Comparison of ENCODE assay signal across 10 cellular contexts in genomic region chrX:150680974-150681373, GRCh38.
DNase-seq lines count a peak whose midpoint lies in the region; ATAC-seq and TF ChIP-seq lines count a peak whose summit lies in the region.
"Had no signal": no experiment of that assay in that cellular context is flagged by ENCODE, and none has a peak within 500 bp of the region (broad histone marks: within the 10 kb centered on the region; RNA-seq: fewer than 3 reads in every experiment).

No MANE protein-coding gene starts in this region.

- H3K9me3 Mint-ChIP-seq in nephron progenitor cell: peaks cover 48% of the 10 kb centered on the region

- H3K4me3 ChIP-seq in cardiac fibroblast (replicated peaks in 1 of 2; ENCODE audit: low read depth in 2 of 2, low read length in 2 of 2): no peak overlapping the region
- H3K4me3 ChIP-seq: BLaER1 treated with 17β-estradiol and CSF1 and Interleukin-3, amounts not matched to agents 10 nM and 100 nM; lower lobe of right lung had no signal

- H3K27ac Mint-ChIP-seq in nephron progenitor cell: no peak overlapping the region

- ATAC-seq in GM21423 (IDR thresholded peaks at IDR 0.05; ENCODE audit: unreplicated experiment): no peak
- ATAC-seq in HG03460 (IDR thresholded peaks at IDR 0.05; ENCODE audit: unreplicated experiment): no peak

- DNase-seq in NCI-H1436 (lab: John Stamatoyannopoulos, UW): peak; percentile 13
- DNase-seq in NCI-H1436 treated with DMSO at 0.1 percent for 48 hours (lab: John Stamatoyannopoulos, UW): no peak
- DNase-seq in NCI-H1092 treated with DMSO at 0.1 percent for 48 hours (lab: John Stamatoyannopoulos, UW): peak; percentile 58
- DNase-seq in cardiac fibroblast (ENCODE audit: low read depth in 2 of 2): peak; percentile 44 to 48
- no peak for DNase-seq in nephron progenitor cell
- DNase-seq in activated T-cell treated with anti-CD3 and anti-CD28 coated beads, Interleukin-2, amount 50 U/mL, for 48 hours: no peak
- DNase-seq: lower lobe of right lung had no signal

- H3K27me3 Mint-ChIP-seq in nephron progenitor cell (ENCODE audit: low read depth, poor library complexity): no peaks in the 10 kb centered on the region

- TF ChIP-seq CTCF in cardiac fibroblast (IDR thresholded peaks at IDR 0.05; ENCODE audit: low read depth, low read length): peak; percentile 47
- peak; percentile 22 for TF ChIP-seq CTCF in nephron progenitor cell (IDR thresholded peaks at IDR 0.05)

- no peaks in the 10 kb centered on the region for H3K36me3 Mint-ChIP-seq in nephron progenitor cell (ENCODE audit: low read depth)

- no peaks in the 10 kb centered on the region for H3K4me1 Mint-ChIP-seq in nephron progenitor cell

- no peak overlapping the region for H3K4me3 Mint-ChIP-seq in nephron progenitor cell

Comparison
In these comparisons a context has a peak if more than half of its experiments do, and no peak if none do; other contexts are left out.
1. DNase-seq: peak in NCI-H1436 (single experiment), NCI-H1092 treated with DMSO at 0.1 percent for 48 hours (single experiment) and cardiac fibroblast (2 of 2); none in NCI-H1436 treated with DMSO at 0.1 percent for 48 hours (single experiment), nephron progenitor cell (single experiment) and activated T-cell treated with anti-CD3 and anti-CD28 coated beads, Interleukin-2, amount 50 U/mL, for 48 hours (0 of 2).